Comparison of ENCODE assay signal across 10 cellular contexts in genomic region chr6:6661684-6662083, GRCh38.
A peak's percentile ranks its signal among the peaks of the same experiment; 100 is the strongest.
DNase-seq lines count a peak whose midpoint lies in the region; ATAC-seq and TF ChIP-seq lines count a peak whose summit lies in the region.
"Had no signal": no experiment of that assay in that cellular context is flagged by ENCODE, and none has a peak within 500 bp of the region (broad histone marks: within the 10 kb centered on the region; RNA-seq: fewer than 3 reads in every experiment).

No MANE protein-coding gene starts in this region.

- peak overlapping the region; percentile 31 for H3K4me3 ChIP-seq in BE2C (ENCODE audit: low read depth, low read length)
- H3K4me3 ChIP-seq: ascending aorta had no signal

- H3K27me3 Mint-ChIP-seq in activated naive CD8-positive, alpha-beta T cell treated with anti-CD3 and anti-CD28 coated beads, Interleukin-2, amount 50 U/mL, for 24 hours: no peaks in the 10 kb centered on the region

- no peak for TF ChIP-seq CTCF in BE2C (IDR thresholded peaks at IDR 0.05; ENCODE audit: low read depth, low read length)

- peaks cover 8% of the 10 kb centered on the region for H3K36me3 Mint-ChIP-seq in activated naive CD8-positive, alpha-beta T cell treated with anti-CD3 and anti-CD28 coated beads, Interleukin-2, amount 50 U/mL, for 24 hours (ENCODE audit: low read depth)

- H3K27me3 ChIP-seq in BE2C: no peaks in the 10 kb centered on the region
- H3K27me3 ChIP-seq: ascending aorta had no signal

- no peak overlapping the region for H3K27ac Mint-ChIP-seq in activated naive CD8-positive, alpha-beta T cell treated with anti-CD3 and anti-CD28 coated beads, Interleukin-2, amount 50 U/mL, for 24 hours

- peak; percentile 12 for ATAC-seq in activated naive CD8-positive, alpha-beta T cell treated with anti-CD3 and anti-CD28 coated beads, Interleukin-2, amount 50 U/mL, for 24 hours
- ATAC-seq in HG03432 (IDR thresholded peaks at IDR 0.05; ENCODE audit: unreplicated experiment) (no peak), HG03342 (IDR thresholded peaks at IDR 0.05; ENCODE audit: unreplicated experiment) (no peak), HG03442 (IDR thresholded peaks at IDR 0.05; ENCODE audit: unreplicated experiment) (no peak)

- H3K4me1 Mint-ChIP-seq in activated naive CD8-positive, alpha-beta T cell treated with anti-CD3 and anti-CD28 coated beads, Interleukin-2, amount 50 U/mL, for 24 hours: peaks cover 32% of the 10 kb centered on the region

- DNase-seq in BE2C (peak; percentile 79), NCI-H128 (lab: John Stamatoyannopoulos, UW; ENCODE audit: unreplicated experiment) (peak; percentile 79), left kidney (ENCODE audit: low read depth, low spot score) (peak; percentile 64), hepatic stellate cell (ENCODE audit: low spot score) (no peak)
- DNase-seq in activated naive CD8-positive, alpha-beta T cell treated with anti-CD3 and anti-CD28 coated beads, Interleukin-2, amount 50 U/mL, for 24 hours: no peak

- peaks cover 20% of the 10 kb centered on the region for H3K4me1 ChIP-seq in BE2C
- H3K4me1 ChIP-seq: ascending aorta, parathyroid adenoma had no signal

- no peak overlapping the region for H3K4me3 Mint-ChIP-seq in activated naive CD8-positive, alpha-beta T cell treated with anti-CD3 and anti-CD28 coated beads, Interleukin-2, amount 50 U/mL, for 24 hours

- H3K36me3 ChIP-seq in BE2C: no peaks in the 10 kb centered on the region
- H3K36me3 ChIP-seq: ascending aorta had no signal

- no peaks in the 10 kb centered on the region for H3K9me3 ChIP-seq in BE2C
- H3K9me3 ChIP-seq: ascending aorta had no signal

- H3K9me3 Mint-ChIP-seq in activated naive CD8-positive, alpha-beta T cell treated with anti-CD3 and anti-CD28 coated beads, Interleukin-2, amount 50 U/mL, for 24 hours: no peaks in the 10 kb centered on the region

Comparison
In these comparisons a context has a peak if more than half of its experiments do, and no peak if none do; other contexts are left out.
1. DNase-seq: peak in BE2C (single experiment), NCI-H128 (single experiment) and left kidney (single experiment); none in activated naive CD8-positive, alpha-beta T cell treated with anti-CD3 and anti-CD28 coated beads, Interleukin-2, amount 50 U/mL, for 24 hours (single experiment) and hepatic stellate cell (single experiment).